9 cellular contexts compared by ENCODE assay signal in genomic region chr2:101438555-101438954, GRCh38. TPM values are rescaled to one million over a fixed set of nuclear protein-coding genes. Genes with fewer than 3 reads are reported as not detected.
DNase-seq lines count a peak whose midpoint lies in the region; ATAC-seq and TF ChIP-seq lines count a peak whose summit lies in the region.
"Not testable (repeated sequence)": the region's sequence is repeated elsewhere in the genome, so short reads cannot be mapped to it uniquely, and the experiment has no call there.
"Had no signal": no experiment of that assay in that cellular context is flagged by ENCODE, and none has a peak within 500 bp of the region (broad histone marks: within the 10 kb centered on the region; RNA-seq: fewer than 3 reads in every experiment).

No MANE protein-coding gene starts in this region.

- not testable (repeated sequence) for H3K4me3 Mint-ChIP-seq in activated CD4-positive, alpha-beta memory T cell treated with anti-CD3 and anti-CD28 coated beads for 36 hours
- H3K4me3 Mint-ChIP-seq in activated T-helper 17 cell treated with anti-CD3 and anti-CD28 coated beads, Interleukin-2, amount 50 U/mL, for 72 hours = peak overlapping the region; percentile 7

- not testable (repeated sequence) for H3K4me1 ChIP-seq in PC-9 (replicated peaks; ENCODE audit: insufficient read depth)

- H2AFZ ChIP-seq in PC-9 = 0 out of 2 replicates have a peak overlapping the region, but pooled peaks have one; percentile 48

- TF ChIP-seq CTCF in PC-9 (conservative IDR thresholded peaks at IDR 0.05) = not testable (repeated sequence)

- not testable (repeated sequence) for H3K27ac Mint-ChIP-seq in activated CD4-positive, alpha-beta memory T cell treated with anti-CD3 and anti-CD28 coated beads for 36 hours; activated T-helper 17 cell treated with anti-CD3 and anti-CD28 coated beads, Interleukin-2, amount 50 U/mL, for 72 hours

- peaks cover 16% of the 10 kb centered on the region for H3K4me1 Mint-ChIP-seq in activated CD4-positive, alpha-beta memory T cell treated with anti-CD3 and anti-CD28 coated beads for 36 hours (ENCODE audit: low read depth)
- H3K4me1 Mint-ChIP-seq in activated T-helper 17 cell treated with anti-CD3 and anti-CD28 coated beads, Interleukin-2, amount 50 U/mL, for 72 hours = not testable (repeated sequence)

- not testable (repeated sequence) for H3K36me3 ChIP-seq in PC-9 (ENCODE audit: low read depth)

- not testable (repeated sequence) for H3F3A ChIP-seq in PC-9 (ENCODE audit: insufficient read depth, low read depth)

- ATAC-seq in activated T-helper 17 cell treated with anti-CD3 and anti-CD28 coated beads, Interleukin-2, amount 50 U/mL, for 72 hours (replicated peaks) = peak; percentile 97

- not testable (repeated sequence) for H3K27me3 ChIP-seq in PC-9 (ENCODE audit: insufficient read depth, low read depth)

- not testable (repeated sequence) for H3K9me3 Mint-ChIP-seq in activated CD4-positive, alpha-beta memory T cell treated with anti-CD3 and anti-CD28 coated beads for 36 hours; activated T-helper 17 cell treated with anti-CD3 and anti-CD28 coated beads, Interleukin-2, amount 50 U/mL, for 72 hours

- not testable (repeated sequence) for H4K20me1 ChIP-seq in PC-9 (ENCODE audit: insufficient read depth)

- DNase-seq in PC-9 = not testable (repeated sequence)
- DNase-seq in activated CD4-positive, alpha-beta memory T cell treated with anti-CD3 and anti-CD28 coated beads for 36 hours = peak; percentile 30
- peak; percentile 10 for DNase-seq in stimulated activated CD4-positive, alpha-beta T cell treated with anti-CD3 and anti-CD28 coated beads, Interleukin-1b, Interleukin-23, amount 100 ng/mL, for 48 hours

- not testable (repeated sequence) for BruUV-seq in PC-9 (replicated peaks; lab: Mats Ljungman, UMichigan)

- not testable (repeated sequence) for H3K4me3 ChIP-seq in PC-9

- H3K27ac ChIP-seq in PC-9 = not testable (repeated sequence)

- H3K9me2 ChIP-seq in PC-9 (ENCODE audit: insufficient read depth) = not testable (repeated sequence)

- CTCF ChIA-PET in PC-9 (lab: Charles Lee) = not testable (repeated sequence)
- CTCF ChIA-PET in activated CD4-positive, alpha-beta memory T cell treated with anti-CD3 and anti-CD28 coated beads for 36 hours (lab: Charles Lee) = interaction anchor here (0.8 kb wide), 1 partner anchor 12 kb away, joined by 3 read pairs; no protein-coding TSS in a partner anchor

- H3K9me3 ChIP-seq in PC-9 (ENCODE audit: insufficient read depth, low read depth) = not testable (repeated sequence)

- not testable (repeated sequence) for H3K4me2 ChIP-seq in PC-9

- not testable (repeated sequence) for H3K36me3 Mint-ChIP-seq in activated CD4-positive, alpha-beta memory T cell treated with anti-CD3 and anti-CD28 coated beads for 36 hours; activated T-helper 17 cell treated with anti-CD3 and anti-CD28 coated beads, Interleukin-2, amount 50 U/mL, for 72 hours (ENCODE audit: low read depth)

- H3K79me2 ChIP-seq in PC-9 (ENCODE audit: low read depth) = not testable (repeated sequence)

- intact Hi-C loops in PC-9 (cut with micrococcal nuclease; ENCODE audit: unreplicated experiment); activated CD4-positive, alpha-beta memory T cell treated with anti-CD3 and anti-CD28 coated beads for 36 hours (cut with micrococcal nuclease): not testable (repeated sequence)

- not testable (repeated sequence) for H3K27me3 Mint-ChIP-seq in activated CD4-positive, alpha-beta memory T cell treated with anti-CD3 and anti-CD28 coated beads for 36 hours; activated T-helper 17 cell treated with anti-CD3 and anti-CD28 coated beads, Interleukin-2, amount 50 U/mL, for 72 hours

- POLR2A ChIA-PET in PC-9 (lab: Charles Lee; ENCODE audit: unreplicated experiment); activated CD4-positive, alpha-beta memory T cell treated with anti-CD3 and anti-CD28 coated beads for 36 hours (lab: Charles Lee): not testable (repeated sequence)

RNA-seq across cellular contexts. Expression of gene RFX8, which starts 36.4 kb away (rescaled TPM):
- total RNA-seq in PC-9 (2021) = not detected in 2 replicates
- total RNA-seq in activated CD4-positive, alpha-beta memory T cell treated with anti-CD3 and anti-CD28 coated beads for 36 hours = 1 to 10 TPM in 1 of 2 experiments, under 1 TPM in 1; 0.90 to 1.0 TPM
- total RNA-seq in activated T-helper 17 cell treated with anti-CD3 and anti-CD28 coated beads, Interleukin-2, amount 50 U/mL, for 72 hours = under 1 TPM; 0.45 to 0.48 TPM
- total RNA-seq: A673; CD8-positive, alpha-beta memory T cell; G401; GM12878 had no signal

RNA-seq across cellular contexts. Expression of gene CREG2, which starts 51.3 kb away (rescaled TPM):
- 9.0 and 12.3 TPM in 2 replicates for total RNA-seq in PC-9 (2021)
- total RNA-seq in activated CD4-positive, alpha-beta memory T cell treated with anti-CD3 and anti-CD28 coated beads for 36 hours = not detected
- total RNA-seq in activated T-helper 17 cell treated with anti-CD3 and anti-CD28 coated beads, Interleukin-2, amount 50 U/mL, for 72 hours = not detected
- total RNA-seq: A673; CD4-positive, alpha-beta memory T cell; CD8-positive, alpha-beta memory T cell; G401; GM12878 had no signal
